23 cellular contexts compared by ENCODE assay signal in genomic region chr2:180056367-180057118, GRCh38. TPM values are rescaled to one million over a fixed set of nuclear protein-coding genes. Genes with fewer than 3 reads are reported as not detected.
DNase-seq lines count a peak whose midpoint lies in the region; ATAC-seq and TF ChIP-seq lines count a peak whose summit lies in the region.
"Had no signal": no experiment of that assay in that cellular context is flagged by ENCODE, and none has a peak within 500 bp of the region (broad histone marks: within the 10 kb centered on the region; RNA-seq: fewer than 3 reads in every experiment).

No MANE protein-coding gene starts in this region.

- H4K5ac ChIP-seq in H9 (ENCODE audit: insufficient read length, low read depth, low read length) = no peak overlapping the region

- H3K9ac ChIP-seq in H9 (ENCODE audit: extremely low read depth, insufficient read length, low read length) = no peak overlapping the region
- H3K9ac ChIP-seq: BLaER1 treated with 17β-estradiol and CSF1 and Interleukin-3, amounts not matched to agents 10 nM and 100 nM had no signal

- H3K36me3 ChIP-seq in neuron (ENCODE audit: insufficient read depth, low read length) = no peaks in the 10 kb centered on the region
- H3K36me3 ChIP-seq: BLaER1 treated with 17β-estradiol and CSF1 and Interleukin-3, amounts not matched to agents 10 nM and 100 nM; gastroesophageal sphincter; HAP-1; right atrium auricular region; WERI-Rb-1 had no signal

- H4K20me1 ChIP-seq in H9 (ENCODE audit: control insufficient read depth, insufficient read depth, insufficient read length) = no peaks in the 10 kb centered on the region
- H4K20me1 ChIP-seq: BLaER1 treated with 17β-estradiol and CSF1 and Interleukin-3, amounts not matched to agents 10 nM and 100 nM had no signal

- H3K4me1 ChIP-seq in H9 (ENCODE audit: insufficient read depth, low read length) = peaks cover 16% of the 10 kb centered on the region; the same call in 1 of the 2 replicates
- H3K4me1 ChIP-seq in neuron (ENCODE audit: insufficient read depth, low read length) = peaks cover 10% of the 10 kb centered on the region
- H3K4me1 ChIP-seq: gastroesophageal sphincter, HAP-1, right atrium auricular region had no signal

- H3K4me2 ChIP-seq in H9 (ENCODE audit: insufficient read depth, insufficient read length, low read length) = no peak overlapping the region

- no peak overlapping the region for H4K8ac ChIP-seq in H9 (replicated peaks; ENCODE audit: insufficient read length, low read depth, low read length)

- no peak for ATAC-seq in HG02981 (IDR thresholded peaks at IDR 0.05; ENCODE audit: unreplicated experiment)
- no peak for ATAC-seq in HG03196 (IDR thresholded peaks at IDR 0.05; ENCODE audit: unreplicated experiment)
- ATAC-seq: activated T-helper 17 cell treated with anti-CD3 and anti-CD28 coated beads, Interleukin-2, amount 50 U/mL, for 72 hours; gastroesophageal sphincter; left cardiac atrium; PC-3; Right ventricle myocardium inferior; stimulated activated memory B cell treated with anti-CD40 and anti-IgM and Interleukin-4, amounts not matched to agents 10 μg/mL and 1 μg/mL and 100 μg/mL, for 72 hours had no signal

- H3K79me2 ChIP-seq in H9 (ENCODE audit: insufficient read depth, low read length) = no peaks in the 10 kb centered on the region

- H4K91ac ChIP-seq in H9 (ENCODE audit: insufficient read length, low read depth, low read length) = no peak overlapping the region

- peak overlapping the region; percentile 75 for H2BK120ac ChIP-seq in H9 (ENCODE audit: low read depth, low read length, poor library complexity, severe bottlenecking)

- 0 out of 2 replicates have a peak overlapping the region, but pooled peaks have one; percentile 30 for H3K14ac ChIP-seq in H9 (ENCODE audit: insufficient read depth, low read length)

- H3K27ac Mint-ChIP-seq in H9 = peak overlapping the region; percentile 87 to 100 (median 99)
- H3K27ac Mint-ChIP-seq: activated naive CD4-positive, alpha-beta T cell treated with anti-CD3 and anti-CD28 coated beads, Interleukin-2, amount 50 U/mL, for 24 hours; activated T-helper 17 cell treated with anti-CD3 and anti-CD28 coated beads, Interleukin-2, amount 50 U/mL, for 72 hours; stimulated activated memory B cell treated with anti-CD40 and anti-IgM and Interleukin-4, amounts not matched to agents 10 μg/mL and 1 μg/mL and 100 μg/mL, for 72 hours had no signal

- H3K4me1 Mint-ChIP-seq in H9 = peaks cover 47 to 56% of the 10 kb centered on the region in 2 experiments
- H3K4me1 Mint-ChIP-seq: activated naive CD4-positive, alpha-beta T cell treated with anti-CD3 and anti-CD28 coated beads, Interleukin-2, amount 50 U/mL, for 24 hours; activated T-helper 17 cell treated with anti-CD3 and anti-CD28 coated beads, Interleukin-2, amount 50 U/mL, for 72 hours; stimulated activated memory B cell treated with anti-CD40 and anti-IgM and Interleukin-4, amounts not matched to agents 10 μg/mL and 1 μg/mL and 100 μg/mL, for 72 hours had no signal

- no peak overlapping the region for H3K4me3 ChIP-seq in neuron (ENCODE audit: low read length)
- H3K4me3 ChIP-seq: BLaER1 treated with 17β-estradiol and CSF1 and Interleukin-3, amounts not matched to agents 10 nM and 100 nM; gastroesophageal sphincter; HAP-1; right atrium auricular region had no signal

- H3K27ac ChIP-seq in H9 (ENCODE audit: insufficient read length, low read depth, low read length) = peak overlapping the region; percentile 86
- H3K27ac ChIP-seq: BLaER1 treated with 17β-estradiol and CSF1 and Interleukin-3, amounts not matched to agents 10 nM and 100 nM; gastroesophageal sphincter; right atrium auricular region; WERI-Rb-1 had no signal

- no CpG with 5 or more reads among the region's 15 CpGs for WGBS in H9 (ENCODE audit: extremely low coverage, insufficient read length, low lambda C conversion rate)

- H3K23me2 ChIP-seq in H9 (ENCODE audit: insufficient read length, low read depth, low read length, poor library complexity, severe bottlenecking) = no peaks in the 10 kb centered on the region

- no peak overlapping the region for H2BK15ac ChIP-seq in H9 (ENCODE audit: low read depth, low read length)

- no peak overlapping the region for H2BK20ac ChIP-seq in H9 (ENCODE audit: low read depth, low read length, poor library complexity, severe bottlenecking)

- peak; percentile 76 for DNase-seq in H9
- DNase-seq in NCI-H82 (lab: John Stamatoyannopoulos, UW) = peak; percentile 59
- peak; percentile 91 for DNase-seq in iPS DF 19.7 (ENCODE audit: low read depth, low spot score)
- DNase-seq in islet precursor cell = no peak
- DNase-seq: cortex of kidney; KBM-7; left cardiac atrium; NCI-H1436; PC-3; stimulated activated CD4-positive, alpha-beta T cell treated with anti-CD3 and anti-CD28 coated beads, Interleukin-4, amount 100 ng/mL, for 1 hour; T-helper 9 cell; WERI-Rb-1 had no signal

- H3K9me3 ChIP-seq in H9 (ENCODE audit: control insufficient read depth, low read depth, low read length) = no peaks in the 10 kb centered on the region
- H3K9me3 ChIP-seq in neuron (ENCODE audit: low read length) = no peaks in the 10 kb centered on the region
- H3K9me3 ChIP-seq: BLaER1 treated with 17β-estradiol and CSF1 and Interleukin-3, amounts not matched to agents 10 nM and 100 nM; gastroesophageal sphincter; HAP-1; right atrium auricular region had no signal

- no peaks in the 10 kb centered on the region for H3K27me3 ChIP-seq in H9 (ENCODE audit: insufficient read depth, low read length)
- H3K27me3 ChIP-seq in neuron (ENCODE audit: insufficient read depth, low read length) = no peaks in the 10 kb centered on the region
- H3K27me3 ChIP-seq: BLaER1 treated with 17β-estradiol and CSF1 and Interleukin-3, amounts not matched to agents 10 nM and 100 nM; gastroesophageal sphincter; right atrium auricular region had no signal

- H2AFZ ChIP-seq in H9 (ENCODE audit: low read length) (no peak overlapping the region), neuron (ENCODE audit: low read depth, low read length) (peak overlapping the region; percentile 17)

- H3K4ac ChIP-seq in H9 (ENCODE audit: low read depth, low read length) = no peak overlapping the region

- no peaks in the 10 kb centered on the region for H3K79me1 ChIP-seq in H9 (ENCODE audit: insufficient read depth, low read depth, low read length, poor library complexity, severe bottlenecking)

- H3K27me3 Mint-ChIP-seq in H9 (ENCODE audit: low read depth) = no peaks in the 10 kb centered on the region

- H3K9me3 Mint-ChIP-seq in H9 = peaks cover 19 to 26% of the 10 kb centered on the region in 2 experiments
- H3K9me3 Mint-ChIP-seq: activated naive CD4-positive, alpha-beta T cell treated with anti-CD3 and anti-CD28 coated beads, Interleukin-2, amount 50 U/mL, for 24 hours; activated T-helper 17 cell treated with anti-CD3 and anti-CD28 coated beads, Interleukin-2, amount 50 U/mL, for 72 hours had no signal

- H2BK12ac ChIP-seq in H9 (ENCODE audit: insufficient read length, low read depth, low read length) = no peak overlapping the region

- 0 out of 3 replicates have a peak, but pooled peaks have one; percentile 9 for TF ChIP-seq CTCF in H9 (conservative IDR thresholded peaks at IDR 0.05)

- H3K36me3 Mint-ChIP-seq in H9 (ENCODE audit: insufficient read depth in 1 of 3, low read depth in 3 of 3) = peaks cover 10 to 35% (median 18%) of the 10 kb centered on the region in 3 experiments; a peak in 6 of 7 replicates
- H3K36me3 Mint-ChIP-seq: activated naive CD4-positive, alpha-beta T cell treated with anti-CD3 and anti-CD28 coated beads, Interleukin-2, amount 50 U/mL, for 24 hours; stimulated activated memory B cell treated with anti-CD40 and anti-IgM and Interleukin-4, amounts not matched to agents 10 μg/mL and 1 μg/mL and 100 μg/mL, for 72 hours had no signal

- peak overlapping the region in 1 of 2 experiments; percentile 35; a peak in 1 of 5 replicates for H3K4me3 Mint-ChIP-seq in H9
- H3K4me3 Mint-ChIP-seq: activated naive CD4-positive, alpha-beta T cell treated with anti-CD3 and anti-CD28 coated beads, Interleukin-2, amount 50 U/mL, for 24 hours; activated T-helper 17 cell treated with anti-CD3 and anti-CD28 coated beads, Interleukin-2, amount 50 U/mL, for 72 hours; stimulated activated memory B cell treated with anti-CD40 and anti-IgM and Interleukin-4, amounts not matched to agents 10 μg/mL and 1 μg/mL and 100 μg/mL, for 72 hours had no signal

- H3K23ac ChIP-seq in H9 (ENCODE audit: insufficient read length, low read depth, low read length) = no peak overlapping the region

- H2BK5ac ChIP-seq in H9 (ENCODE audit: insufficient read length, low read length) = no peak overlapping the region

- H3K18ac ChIP-seq in H9 (ENCODE audit: insufficient read length, low read depth, low read length) = no peak overlapping the region

- H3T11ph ChIP-seq in H9 (ENCODE audit: low read length) = no peak overlapping the region

- no peak overlapping the region for H2AK5ac ChIP-seq in H9 (ENCODE audit: insufficient read length, low read length)

- no peak overlapping the region for H3K56ac ChIP-seq in H9 (ENCODE audit: insufficient read length, low read depth, low read length)

RNA-seq across cellular contexts. Expression of gene CWC22, which starts 49.4 kb away (rescaled TPM):
- total RNA-seq in H9 (2021) = 42.9 and 43.4 TPM in 2 replicates
